In the genomic region with DNA sequence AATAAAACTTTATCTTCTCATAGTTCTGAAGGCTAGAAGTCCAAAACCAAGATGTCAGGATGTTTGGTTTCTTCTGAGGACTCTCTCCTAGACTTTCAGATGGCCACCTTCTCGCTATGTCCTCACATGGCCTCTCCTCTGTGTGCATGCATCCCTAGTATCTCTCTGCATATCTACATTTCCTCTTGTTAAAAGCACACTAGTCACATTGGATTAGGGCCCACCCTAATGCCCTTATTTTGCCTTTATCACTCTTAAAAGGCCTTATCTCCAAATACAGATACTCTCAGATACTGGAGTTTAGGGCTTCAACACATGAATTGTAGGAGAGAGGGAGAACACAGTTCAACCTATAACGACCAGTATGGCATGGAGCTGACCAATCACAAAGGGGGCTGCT, we compare ENCODE assay signal across 10 cellular contexts.
"Had no signal": no experiment of that assay in that cellular context is flagged by ENCODE, and none has a peak within 500 bp of the region (broad histone marks: within the 10 kb centered on the region; RNA-seq: fewer than 3 reads in every experiment).

No MANE protein-coding gene starts in this region.

- H3K4me1 ChIP-seq: HAP-1 had no signal

- H3K36me3 Mint-ChIP-seq: IgD-negative memory B cell had no signal

- H3K27me3 Mint-ChIP-seq: IgD-negative memory B cell had no signal

- H3K4me3 ChIP-seq: GM23248, HAP-1 had no signal

- H3K9me3 Mint-ChIP-seq: HFFc6, IgD-negative memory B cell had no signal

- H3K9me3 ChIP-seq: HAP-1 had no signal

- H3K36me3 ChIP-seq: HAP-1 had no signal

- H3K27ac ChIP-seq: GM23248, HL-60 had no signal

- H3K4me1 Mint-ChIP-seq: IgD-negative memory B cell had no signal

- H3K4me3 Mint-ChIP-seq: HFFc6, IgD-negative memory B cell had no signal

- DNase-seq: GM23248, GOT3, H7, HFFc6, KG1 had no signal

- H3K27ac Mint-ChIP-seq: HFFc6 had no signal

- ATAC-seq: HCT116, HepG2 had no signal
